Comparison of ENCODE assay signal across 22 cellular contexts in the genomic region with DNA sequence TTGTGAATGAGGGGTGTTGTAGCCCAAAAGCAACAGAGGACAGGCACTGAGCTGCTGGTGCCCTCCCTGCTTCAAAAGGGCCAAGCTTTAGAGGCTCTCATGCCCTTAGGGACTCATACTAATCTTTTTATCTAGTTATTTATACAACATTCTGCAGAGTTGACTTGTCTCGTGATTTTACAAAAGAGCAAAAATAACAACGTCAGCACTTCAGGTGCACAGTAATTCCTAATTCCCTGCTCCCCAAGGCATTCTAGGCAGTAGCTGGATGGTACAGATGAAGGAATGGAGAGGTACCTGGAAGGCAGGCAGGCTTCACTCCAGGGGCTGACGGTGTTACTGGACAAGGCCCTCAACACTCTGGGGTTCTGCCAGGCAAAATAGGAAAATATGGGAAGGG.
DNase-seq lines count a peak whose midpoint lies in the region; ATAC-seq, FAIRE-seq and TF ChIP-seq lines count a peak whose summit lies in the region.
"Had no signal": no experiment of that assay in that cellular context is flagged by ENCODE, and none has a peak within 500 bp of the region (broad histone marks: within the 10 kb centered on the region; RNA-seq: fewer than 3 reads in every experiment).

No MANE protein-coding gene starts in this region.

- peaks cover 10 to 11% of the 10 kb centered on the region in 2 donors for H3K27me3 Mint-ChIP-seq in natural killer cell (ENCODE audit: low read depth in 2 of 2)
- H3K27me3 Mint-ChIP-seq: CD4-positive, alpha-beta memory T cell; CD4-positive, CD25-positive, alpha-beta regulatory T cell had no signal

- intact Hi-C loops in K562 (cut with micrococcal nuclease), result no loop called here
- intact Hi-C loops in lower lobe of right lung (cut with DNase I), result no loop called here
- intact Hi-C loops in natural killer cell (cut with micrococcal nuclease), result no loop called here

- TF ChIP-seq POLR2A in A549 (IDR thresholded peaks at IDR 0.05; ENCODE audit: low read length) (no peak), K562 (conservative IDR thresholded peaks at IDR 0.05) (no peak)

- H3K4me3 ChIP-seq in A549 (no peak overlapping the region), K562 (no peak overlapping the region), lower lobe of right lung (no peak overlapping the region)
- H3K4me3 ChIP-seq: BLaER1 had no signal

- TF ChIP-seq CTCF in A549 (IDR thresholded peaks at IDR 0.05) (no peak), K562 (IDR thresholded peaks at IDR 0.05 in 2 of 3, conservative IDR thresholded peaks at IDR 0.05 in 1 of 3; ENCODE audit: insufficient read depth in 2 of 3, low read depth in 1 of 3, low read length in 3 of 3) (no peak), lower lobe of right lung (IDR thresholded peaks at IDR 0.05) (no peak), natural killer cell (IDR thresholded peaks at IDR 0.05) (no peak)

- POLR2A ChIA-PET in A549 (lab: Yijun Ruan, JAX) (no interaction called here), K562 (lab: Yijun Ruan, JAX) (interaction anchor here (1.2 to 1.6 kb wide), 3 partner anchors 10 to 20 kb away, joined by 3 to 4 read pairs (median 4); no protein-coding TSS in a partner anchor)

- no peak overlapping the region for H3K27ac Mint-ChIP-seq in natural killer cell
- H3K27ac Mint-ChIP-seq: CD14-positive monocyte; CD4-positive, alpha-beta memory T cell; CD4-positive, CD25-positive, alpha-beta regulatory T cell; CD8-positive, alpha-beta memory T cell had no signal

- no peaks in the 10 kb centered on the region for H3K36me3 ChIP-seq in K562 (ENCODE audit: control insufficient read depth, insufficient read depth, low read length)
- no peaks in the 10 kb centered on the region for H3K36me3 ChIP-seq in lower lobe of right lung
- H3K36me3 ChIP-seq: BE2C, BLaER1 had no signal

- no peaks in the 10 kb centered on the region for H3K36me3 Mint-ChIP-seq in natural killer cell
- H3K36me3 Mint-ChIP-seq: CD14-positive monocyte; CD4-positive, alpha-beta memory T cell; CD4-positive, CD25-positive, alpha-beta regulatory T cell; CD8-positive, alpha-beta memory T cell had no signal

- ATAC-seq in A549, result no peak
- ATAC-seq in K562, result no peak
- no peak for ATAC-seq in lower lobe of right lung
- no peak for ATAC-seq in natural killer cell

- DNase-seq in DMS79 treated with DMSO at 0.1 percent for 48 hours (lab: John Stamatoyannopoulos, UW), result peak; percentile 94
- no peak for DNase-seq in DMS79 (lab: John Stamatoyannopoulos, UW)
- DNase-seq in A549 (ENCODE audit: low read depth in 1 of 2, low spot score in 1 of 2), result no peak
- DNase-seq in K562 (ENCODE audit: extremely low read depth in 1 of 4, low spot score in 3 of 4), result no peak
- DNase-seq in lower lobe of right lung, result no peak
- DNase-seq in natural killer cell, result no peak
- DNase-seq: ACHN; BE2C; C1 segment of cervical spinal cord; Calu3; CD4-positive, alpha-beta memory T cell; CD4-positive, CD25-positive, alpha-beta regulatory T cell; CD8-positive, alpha-beta memory T cell; COR-L47; GF-D8 had no signal

- H3K9me1 ChIP-seq in K562 (ENCODE audit: control insufficient read depth, insufficient read depth, low read length), result no peaks in the 10 kb centered on the region

- H3K4me1 ChIP-seq in A549 (no peaks in the 10 kb centered on the region), K562 (replicated peaks in 1 of 2; ENCODE audit: control insufficient read depth in 2 of 2, insufficient read depth in 2 of 2, low read length in 2 of 2) (peaks cover 0 to 7% of the 10 kb centered on the region in 2 experiments; a peak in 2 of 5 replicates), lower lobe of right lung (no peaks in the 10 kb centered on the region)
- H3K4me1 ChIP-seq: BE2C, BLaER1 had no signal

- no TSS peak for BruUV-seq in K562 (replicated peaks; lab: Mats Ljungman, UMichigan)

- no peak overlapping the region for H2AFZ ChIP-seq in K562 (ENCODE audit: low read depth, low read length)

- no peaks in the 10 kb centered on the region for H3K4me1 Mint-ChIP-seq in natural killer cell
- H3K4me1 Mint-ChIP-seq: CD14-positive monocyte; CD4-positive, alpha-beta memory T cell; CD4-positive, CD25-positive, alpha-beta regulatory T cell; CD8-positive, alpha-beta memory T cell had no signal

- CTCF ChIA-PET in A549 (lab: Yijun Ruan, JAX), result interaction anchor here (1.0 to 1.2 kb wide), 2 partner anchors 9 to 69 kb away, joined by 3 read pairs; no protein-coding TSS in a partner anchor
- CTCF ChIA-PET in K562 (lab: Yijun Ruan, JAX; ENCODE audit: low intra/inter-chr PET ratio), result no interaction called here

- H3K4me2 ChIP-seq in A549 (no peak overlapping the region), K562 (ENCODE audit: insufficient read depth, low read length) (no peak overlapping the region)
- H3K4me2 ChIP-seq: BLaER1 had no signal

- no peak overlapping the region for H3K4me3 Mint-ChIP-seq in natural killer cell
- H3K4me3 Mint-ChIP-seq: CD14-positive monocyte; CD4-positive, alpha-beta memory T cell; CD4-positive, CD25-positive, alpha-beta regulatory T cell; CD8-positive, alpha-beta memory T cell had no signal

- H3K9ac ChIP-seq in K562 (ENCODE audit: insufficient read depth in 1 of 2, low read depth in 2 of 2, low read length in 2 of 2), result no peak overlapping the region
- H3K9ac ChIP-seq: BLaER1 had no signal

- TF ChIP-seq EP300 in A549 (IDR thresholded peaks at IDR 0.05) (no peak), K562 (IDR thresholded peaks at IDR 0.05; ENCODE audit: low read length) (no peak)

- no peak for TF ChIP-seq RAD21 in A549 (conservative IDR thresholded peaks at IDR 0.05 in 1 of 2, IDR thresholded peaks at IDR 0.05 in 1 of 2)
- no peak for TF ChIP-seq RAD21 in K562 (CRISPR knock-in tag; conservative IDR thresholded peaks at IDR 0.05 in 1 of 2, IDR thresholded peaks at IDR 0.05 in 1 of 2)

- no peaks in the 10 kb centered on the region for H3K9me3 Mint-ChIP-seq in natural killer cell
- H3K9me3 Mint-ChIP-seq: CD4-positive, CD25-positive, alpha-beta regulatory T cell; CD8-positive, alpha-beta memory T cell had no signal

- no peaks in the 10 kb centered on the region for H4K20me1 ChIP-seq in K562 (replicated peaks; ENCODE audit: control insufficient read depth, insufficient read depth, low read length)
- H4K20me1 ChIP-seq: BLaER1 had no signal

- in situ Hi-C loops in K562 (cut with MboI), result no loop called here

- H3K79me2 ChIP-seq in K562 (ENCODE audit: control insufficient read depth, insufficient read depth, low read length), result no peaks in the 10 kb centered on the region

- H3K27me3 ChIP-seq in K562 (ENCODE audit: control insufficient read depth in 2 of 2, insufficient read depth in 2 of 2, low read length in 2 of 2) (peaks cover 10 to 12% of the 10 kb centered on the region in 2 experiments; a peak in 2 of 5 replicates), lower lobe of right lung (ENCODE audit: low read depth) (no peaks in the 10 kb centered on the region)
- H3K27me3 ChIP-seq: BE2C, BLaER1 had no signal

- FAIRE-seq in A549 (lab: Jason Lieb, UNC), result no peak
- no peak for FAIRE-seq in K562 (lab: Jason Lieb, UNC)
- FAIRE-seq: D721Med, G401.6, GM12891, GM19239 had no signal

- H3K27ac ChIP-seq in A549 (no peak overlapping the region), K562 (ENCODE audit: extremely low read depth, low read depth, low read length) (no peak overlapping the region), lower lobe of right lung (no peak overlapping the region)
- H3K27ac ChIP-seq: 22Rv1, BLaER1 had no signal

- 7% methylated on average over 3 of the region's 3 CpGs for WGBS in A549 (ENCODE audit: missing lambda C conversion rate)
- 4% methylated on average over 3 of the region's 3 CpGs for WGBS in K562 (ENCODE audit: insufficient coverage, low coverage, missing lambda C conversion rate)

- H3K9me3 ChIP-seq in A549 (no peaks in the 10 kb centered on the region), K562 (replicated peaks; ENCODE audit: control insufficient read depth, insufficient read depth, low read depth, low read length) (no peaks in the 10 kb centered on the region), lower lobe of right lung (no peaks in the 10 kb centered on the region)
- H3K9me3 ChIP-seq: BE2C, BLaER1 had no signal

TF ChIP-seq in A549, 52 proteins besides CTCF, POLR2A, EP300 and RAD21:
- no peak for TF ChIP-seq FOSB (CRISPR knock-in tag; IDR thresholded peaks at IDR 0.05)
- no peak for TF ChIP-seq ZFP36 (IDR thresholded peaks at IDR 0.05; ENCODE audit: borderline replicate concordance, partially characterized antibody)
- peak; percentile 85 for TF ChIP-seq MAFK (IDR thresholded peaks at IDR 0.05; ENCODE audit: partially characterized antibody)
- no peak for TF ChIP-seq GATA3 (IDR thresholded peaks at IDR 0.05; ENCODE audit: borderline replicate concordance)

TF ChIP-seq in K562, 482 proteins besides CTCF, POLR2A, EP300 and RAD21:
- TF ChIP-seq ZNF316 (IDR thresholded peaks at IDR 0.05) (peak; percentile 76), MAFK (IDR thresholded peaks at IDR 0.05; ENCODE audit: low read length) (peak; percentile 70), MAFF (IDR thresholded peaks at IDR 0.05; ENCODE audit: low read length) (peak; percentile 71), MAFG (tag; conservative IDR thresholded peaks at IDR 0.05) (peak; percentile 64), C11orf30 (IDR thresholded peaks at IDR 0.05; ENCODE audit: low read depth) (peak; percentile 69), TAF15 (IDR thresholded peaks at IDR 0.05; ENCODE audit: low read depth, low read length) (no peak)
